In the genomic region with DNA sequence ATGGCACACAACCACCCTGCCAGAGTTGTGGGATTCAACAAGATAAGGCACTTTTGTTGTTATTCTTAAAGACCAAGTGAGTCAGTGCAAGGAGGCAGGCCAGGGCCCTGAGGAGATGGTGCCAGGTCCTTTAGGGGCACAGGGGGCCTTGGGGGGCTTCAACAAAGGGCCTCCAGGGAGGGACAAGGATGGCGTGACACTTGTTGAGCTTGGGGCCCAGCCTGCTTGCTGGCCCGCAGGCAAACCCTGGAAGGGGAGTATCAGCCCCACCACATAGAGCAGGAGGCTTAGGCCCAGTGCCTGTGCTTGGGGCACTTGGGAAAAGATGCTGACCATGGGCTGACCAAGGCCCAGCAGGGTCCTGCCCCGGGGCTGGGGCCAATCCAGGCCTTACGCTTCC, we compare ENCODE assay signal across 18 cellular contexts.
"Had no signal": no experiment of that assay in that cellular context is flagged by ENCODE, and none has a peak within 500 bp of the region (broad histone marks: within the 10 kb centered on the region; RNA-seq: fewer than 3 reads in every experiment).

No MANE protein-coding gene starts in this region.

- H3K4me3 Mint-ChIP-seq: activated T-cell treated with anti-CD3 and anti-CD28 coated beads, Interleukin-2, amount 50 U/mL, for 72 hours; mesothelial cell of epicardium had no signal

- H3K27ac ChIP-seq: adrenal gland, gastrocnemius medialis, heart right ventricle, lower lobe of right lung, right atrium auricular region, suprapubic skin had no signal

- H3K27me3 ChIP-seq: right atrium auricular region had no signal

- H3K9me3 ChIP-seq: adrenal gland, gastrocnemius medialis, heart right ventricle, lower lobe of right lung, right atrium auricular region, suprapubic skin had no signal

- ATAC-seq: activated T-cell treated with anti-CD3 and anti-CD28 coated beads, Interleukin-2, amount 50 U/mL, for 72 hours; gastrocnemius medialis; left cardiac atrium; lower lobe of right lung; stimulated activated naive CD8-positive, alpha-beta T cell treated with anti-CD3 and anti-CD28 coated beads, Interleukin-15, Interleukin-2, amounts not matched to agents 100 U/mL and 50 U/mL, for 24 hours had no signal

- H3K9me3 Mint-ChIP-seq: activated T-cell treated with anti-CD3 and anti-CD28 coated beads, Interleukin-2, amount 50 U/mL, for 72 hours; mesothelial cell of epicardium had no signal

- H3K36me3 Mint-ChIP-seq: mesothelial cell of epicardium had no signal

- DNase-seq: activated CD4-positive, CD25-positive, alpha-beta regulatory T cell; activated CD8-positive, alpha-beta memory T cell treated with anti-CD3 and anti-CD28 coated beads, Interleukin-2, amount 50 U/mL, for 48 hours; activated gamma-delta T cell treated with Interleukin-2 at 50 U/mL for 16 hours; activated T-cell treated with anti-CD3 and anti-CD28 coated beads, Interleukin-2, amount 50 U/mL, for 72 hours; gastrocnemius medialis; heart right ventricle; left cardiac atrium; lower lobe of right lung; nucleus accumbens; posterior cingulate gyrus; stimulated activated CD4-positive, alpha-beta T cell treated with anti-CD3 and anti-CD28 coated beads, Interleukin-15, amount 100 ng/mL, for 24 hours; stimulated activated CD4-positive, alpha-beta T cell treated with anti-CD3 and anti-CD28 coated beads, Interleukin-4, amount 100 ng/mL, for 1 hour; stimulated activated naive CD8-positive, alpha-beta T cell treated with anti-CD3 and anti-CD28 coated beads, Interleukin-15, Interleukin-2, amounts not matched to agents 100 U/mL and 50 U/mL, for 24 hours; trophoblast cell had no signal

- H3K27ac Mint-ChIP-seq: mesothelial cell of epicardium had no signal

- H3K36me3 ChIP-seq: adrenal gland, gastrocnemius medialis, heart right ventricle, lower lobe of right lung, right atrium auricular region, suprapubic skin had no signal

- H3K4me3 ChIP-seq: adrenal gland, gastrocnemius medialis, heart right ventricle, lower lobe of right lung, right atrium auricular region, suprapubic skin had no signal

- H3K4me1 ChIP-seq: adrenal gland, lower lobe of right lung had no signal
